ENCODE assay signal across 15 cellular contexts in genomic region chr10:104259456-104259855, GRCh38. TPM values are rescaled to one million over a fixed set of nuclear protein-coding genes. Genes with fewer than 3 reads are reported as not detected.
DNase-seq lines count a peak whose midpoint lies in the region; ATAC-seq, FAIRE-seq and TF ChIP-seq lines count a peak whose summit lies in the region.
"Had no signal": no experiment of that assay in that cellular context is flagged by ENCODE, and none has a peak within 500 bp of the region (broad histone marks: within the 10 kb centered on the region; RNA-seq: fewer than 3 reads in every experiment).

No MANE protein-coding gene starts in this region.

- no peaks in the 10 kb centered on the region for H3K9me3 ChIP-seq in CD8-positive, alpha-beta T cell (ENCODE audit: low read length)
- H3K9me3 ChIP-seq in Peyer's patch (no peaks in the 10 kb centered on the region), endothelial cell of umbilical vein (replicated peaks; ENCODE audit: control insufficient read depth, insufficient read depth, low read length) (no peaks in the 10 kb centered on the region)
- H3K9me3 ChIP-seq: mucosa of descending colon had no signal

- peaks cover 14% of the 10 kb centered on the region for H3K36me3 ChIP-seq in CD8-positive, alpha-beta T cell (ENCODE audit: insufficient read depth, low read length)
- H3K36me3 ChIP-seq in Peyer's patch (peaks cover 0 to 60% (median 0%) of the 10 kb centered on the region in 3 donors), endothelial cell of umbilical vein (ENCODE audit: control insufficient read depth in 2 of 2, extremely low read depth in 1 of 2, insufficient read depth in 2 of 2, low read length in 2 of 2) (peaks cover 19 to 23% of the 10 kb centered on the region in 2 experiments)

- no peak for DNase-seq in CD8-positive, alpha-beta T cell
- DNase-seq in Peyer's patch (no peak), endothelial cell of umbilical vein (ENCODE audit: low read depth, low spot score) (peak; percentile 27), inferior parietal cortex (ENCODE audit: extremely low spot score) (no peak), NCI-H2107 treated with DMSO at 0.1 percent for 48 hours (lab: John Stamatoyannopoulos, UW; ENCODE audit: unreplicated experiment) (no peak)
- DNase-seq: H7, mucosa of descending colon, NCI-H2171 had no signal

- peaks cover 79% of the 10 kb centered on the region for H3K79me2 ChIP-seq in endothelial cell of umbilical vein (ENCODE audit: control insufficient read depth, insufficient read depth, low read length)

- H3K27me3 Mint-ChIP-seq in CD8-positive, alpha-beta T cell (ENCODE audit: low read depth) = no peaks in the 10 kb centered on the region
- H3K27me3 Mint-ChIP-seq in nephron (ENCODE audit: low read depth) = no peaks in the 10 kb centered on the region

- no peaks in the 10 kb centered on the region for H4K20me1 ChIP-seq in endothelial cell of umbilical vein (replicated peaks; ENCODE audit: control insufficient read depth, extremely low read depth, insufficient read depth, low read length)

- intact Hi-C loops in CD8-positive, alpha-beta T cell (cut with DNase I, micrococcal nuclease) = no loop called here
- intact Hi-C loops in endothelial cell of umbilical vein (cut with micrococcal nuclease) = loop anchor here (5.0 kb wide), 2 partner anchors 277 to 372 kb away; no protein-coding TSS in a partner anchor

- H3K9me1 ChIP-seq in endothelial cell of umbilical vein (replicated peaks; ENCODE audit: control insufficient read depth, extremely low read depth, insufficient read depth, low read length) = no peaks in the 10 kb centered on the region

- peak overlapping the region; percentile 89 for H3K27ac Mint-ChIP-seq in CD8-positive, alpha-beta T cell
- H3K27ac Mint-ChIP-seq in nephron = peak overlapping the region in 2 of 3 experiments; percentile 57 to 81

- peaks cover 73% of the 10 kb centered on the region for H3K36me3 Mint-ChIP-seq in CD8-positive, alpha-beta T cell
- peaks cover 33% of the 10 kb centered on the region for H3K36me3 Mint-ChIP-seq in nephron (ENCODE audit: low read depth)

- CTCF ChIA-PET in CD8-positive, alpha-beta T cell (lab: Charles Lee) = interaction anchor here (3.4 kb wide), 1 partner anchor 15 kb away, joined by 16 read pairs; no protein-coding TSS in a partner anchor
- CTCF ChIA-PET in endothelial cell of umbilical vein (lab: Charles Lee) = interaction anchor here (1.2 to 2.7 kb wide), 4 partner anchors 15 to 371 kb away, joined by 3 to 21 read pairs (median 4); no protein-coding TSS in a partner anchor

- no TSS peak for BruUV-seq in endothelial cell of umbilical vein (replicated peaks; lab: Mats Ljungman, UMichigan)

- no peaks in the 10 kb centered on the region for H3K9me3 Mint-ChIP-seq in CD8-positive, alpha-beta T cell
- H3K9me3 Mint-ChIP-seq in nephron = no peaks in the 10 kb centered on the region

- FAIRE-seq in endothelial cell of umbilical vein (lab: Jason Lieb, UNC) = no peak
- FAIRE-seq: D721Med had no signal

- H3K4me2 ChIP-seq in endothelial cell of umbilical vein (ENCODE audit: insufficient read depth, low read length) = peak overlapping the region; percentile 81
- H3K4me2 ChIP-seq: KMS-11 had no signal

- no peak for TF ChIP-seq POLR2A in Peyer's patch (IDR thresholded peaks at IDR 0.05)
- no peak for TF ChIP-seq POLR2A in endothelial cell of umbilical vein (IDR thresholded peaks at IDR 0.05; ENCODE audit: low read depth, low read length)

- no peaks in the 10 kb centered on the region for H3K27me3 ChIP-seq in CD8-positive, alpha-beta T cell (ENCODE audit: insufficient read depth, low read length)
- H3K27me3 ChIP-seq in Peyer's patch (no peaks in the 10 kb centered on the region), endothelial cell of umbilical vein (ENCODE audit: control insufficient read depth in 2 of 2, insufficient read depth in 2 of 2, low read length in 2 of 2) (no peaks in the 10 kb centered on the region)

- dilution Hi-C loops in endothelial cell of umbilical vein (cut with MboI; ENCODE audit: extremely low pct_ligation_motif_present, low sequenced_read_pairs) = no loop called here

- peaks cover 77% of the 10 kb centered on the region for H3K4me1 Mint-ChIP-seq in CD8-positive, alpha-beta T cell (ENCODE audit: low read depth)
- H3K4me1 Mint-ChIP-seq in nephron = peaks cover 17% of the 10 kb centered on the region

- no peak overlapping the region for H3K27ac ChIP-seq in CD8-positive, alpha-beta T cell (ENCODE audit: low read depth, low read length)
- H3K27ac ChIP-seq in Peyer's patch = peak overlapping the region in 3 of 4 donors; percentile 25 to 54 (median 41)
- peak overlapping the region; percentile 94 for H3K27ac ChIP-seq in endothelial cell of umbilical vein (ENCODE audit: insufficient read depth, low read depth, low read length)
- H3K27ac ChIP-seq: KMS-11 had no signal

- TF ChIP-seq CTCF in CD8-positive, alpha-beta T cell (IDR thresholded peaks at IDR 0.05) = no peak
- TF ChIP-seq CTCF in Peyer's patch (IDR thresholded peaks at IDR 0.05) (no peak), endothelial cell of umbilical vein (IDR thresholded peaks at IDR 0.05; ENCODE audit: extremely low read depth in 1 of 2, insufficient read depth in 1 of 2, low read depth in 1 of 2, low read length in 2 of 2) (no peak), nephron (IDR thresholded peaks at IDR 0.05; ENCODE audit: unreplicated experiment in 3 of 3) (no peak)

- H3K4me3 Mint-ChIP-seq in CD8-positive, alpha-beta T cell = no peak overlapping the region
- H3K4me3 Mint-ChIP-seq in nephron = no peak overlapping the region

- no peak for ATAC-seq in CD8-positive, alpha-beta T cell
- ATAC-seq in HG02678 (IDR thresholded peaks at IDR 0.05; ENCODE audit: unreplicated experiment) = no peak
- ATAC-seq in GM19035 (IDR thresholded peaks at IDR 0.05; ENCODE audit: unreplicated experiment) = no peak
- ATAC-seq: mucosa of descending colon had no signal

- H3K9ac ChIP-seq in endothelial cell of umbilical vein (replicated peaks; ENCODE audit: extremely low read depth, insufficient read depth, low read length) = peak overlapping the region; percentile 67
- H3K9ac ChIP-seq: KMS-11 had no signal

- H2AFZ ChIP-seq in endothelial cell of umbilical vein (ENCODE audit: low read depth, low read length) = no peak overlapping the region

- no peak overlapping the region for H3K4me3 ChIP-seq in CD8-positive, alpha-beta T cell (ENCODE audit: low read depth, low read length)
- H3K4me3 ChIP-seq in Peyer's patch = no peak overlapping the region
- H3K4me3 ChIP-seq in endothelial cell of umbilical vein (replicated peaks in 1 of 3; ENCODE audit: insufficient read depth in 1 of 3, low read depth in 1 of 3, low read length in 3 of 3) = peak overlapping the region in 1 of 3 experiments; percentile 17
- H3K4me3 ChIP-seq: mucosa of descending colon, skin epidermis had no signal

- POLR2A ChIA-PET in CD8-positive, alpha-beta T cell (lab: Charles Lee) = no interaction called here
- POLR2A ChIA-PET in endothelial cell of umbilical vein (lab: Charles Lee) = no interaction called here

- peaks cover 36% of the 10 kb centered on the region for H3K4me1 ChIP-seq in CD8-positive, alpha-beta T cell (ENCODE audit: insufficient read depth, low read length)
- H3K4me1 ChIP-seq in Peyer's patch = peaks cover 0 to 44% (median 7%) of the 10 kb centered on the region in 4 donors
- peaks cover 64% of the 10 kb centered on the region for H3K4me1 ChIP-seq in endothelial cell of umbilical vein (ENCODE audit: control insufficient read depth, extremely low read depth, insufficient read depth, low read length)

TF ChIP-seq in endothelial cell of umbilical vein, 7 proteins besides CTCF, POLR2A, EP300 and RAD21 (continues in another document):
- TF ChIP-seq MAX (IDR thresholded peaks at IDR 0.05; ENCODE audit: insufficient read depth, insufficient read length) (no peak), GATA2 (IDR thresholded peaks at IDR 0.05; ENCODE audit: insufficient read depth, insufficient read length, low read depth, low read length) (no peak)

RNA-seq across cellular contexts. Expression of gene GSTO1, which starts 4.8 kb away (rescaled TPM):
- total RNA-seq in CD8-positive, alpha-beta T cell = 10 to 100 TPM in 1 of 2 experiments, 1 to 10 TPM in 1; 9.8 to 11.8 TPM
- total RNA-seq in Peyer's patch = 100 to 1,000 TPM in 1 of 4 donors, 10 to 100 TPM in 3; 46.4 to 105 (median 69.5) TPM
- total RNA-seq in endothelial cell of umbilical vein = 195 and 211 TPM in 2 replicates
- polyA plus RNA-seq in endothelial cell of umbilical vein = 85.6 and 124 TPM in 2 replicates
- polyA plus RNA-seq in endothelial cell of umbilical vein (2011; cell fraction: cytosol; rRNA removed) = 156 and 164 TPM in 2 replicates
- polyA plus RNA-seq in endothelial cell of umbilical vein (2011; cell fraction: nucleus; rRNA removed) = 64.9 and 85.2 TPM in 2 replicates
- polyA plus RNA-seq in endothelial cell of umbilical vein (2012) = 290 and 303 TPM in 2 replicates
- polyA minus RNA-seq in endothelial cell of umbilical vein = 33.9 and 46.7 TPM in 2 replicates
- 55.1 TPM for polyA minus RNA-seq in endothelial cell of umbilical vein (2011; cell fraction: cytosol; rRNA and poly(A)+ RNA removed)
- polyA minus RNA-seq in endothelial cell of umbilical vein (2011; cell fraction: nucleus; rRNA and poly(A)+ RNA removed) = 25.7 and 36.3 TPM in 2 replicates

RNA-seq across cellular contexts. Expression of gene GSTO2, which starts 9.5 kb away (rescaled TPM):
- total RNA-seq in CD8-positive, alpha-beta T cell = under 1 TPM; 0.49 to 0.75 TPM
- total RNA-seq in Peyer's patch (10 to 100 TPM in 3 of 4 donors, 1 to 10 TPM in 1; 9.1 to 15.5 (median 13.7) TPM), endothelial cell of umbilical vein (0.84 and 0.95 TPM in 2 replicates)
- 1.4 TPM in 2 replicates for polyA plus RNA-seq in endothelial cell of umbilical vein
- 0.87 and 1.1 TPM in 2 replicates for polyA plus RNA-seq in endothelial cell of umbilical vein (2011; cell fraction: cytosol; rRNA removed)
- polyA plus RNA-seq in endothelial cell of umbilical vein (2011; cell fraction: nucleus; rRNA removed) = 0.73 and 0.83 TPM in 2 replicates
- polyA plus RNA-seq in endothelial cell of umbilical vein (2012) = 1.2 and 2.4 TPM in 2 replicates
- 0.19 and 0.87 TPM in 2 replicates for polyA minus RNA-seq in endothelial cell of umbilical vein
- polyA minus RNA-seq in endothelial cell of umbilical vein (2011; cell fraction: cytosol; rRNA and poly(A)+ RNA removed) = 1.4 TPM
- 1.8 and 2.8 TPM in 2 replicates for polyA minus RNA-seq in endothelial cell of umbilical vein (2011; cell fraction: nucleus; rRNA and poly(A)+ RNA removed)

RNA-seq across cellular contexts. Expression of gene CFAP43, which starts 27.3 kb away (rescaled TPM):
- total RNA-seq in CD8-positive, alpha-beta T cell = not detected
- total RNA-seq in Peyer's patch (10 to 100 TPM in 1 of 4 donors, under 1 TPM in 2, not detected in 1; 0.27 to 12.4 (median 0.76) TPM), endothelial cell of umbilical vein (not detected in 2 replicates)
- polyA plus RNA-seq in endothelial cell of umbilical vein = 0.03 and 0.04 TPM in 2 replicates
- polyA plus RNA-seq in endothelial cell of umbilical vein (2011; cell fraction: cytosol; rRNA removed) = 0.06 TPM in 2 replicates
- polyA plus RNA-seq in endothelial cell of umbilical vein (2011; cell fraction: nucleus; rRNA removed) = 0.07 and 0.22 TPM in 2 replicates
- 0.11 and 0.14 TPM in 2 replicates for polyA plus RNA-seq in endothelial cell of umbilical vein (2012)
- 0.21 TPM in 1 of 2 replicates, not detected in the other for polyA minus RNA-seq in endothelial cell of umbilical vein
- 0.31 TPM for polyA minus RNA-seq in endothelial cell of umbilical vein (2011; cell fraction: cytosol; rRNA and poly(A)+ RNA removed)
- not detected in 2 replicates for polyA minus RNA-seq in endothelial cell of umbilical vein (2011; cell fraction: nucleus; rRNA and poly(A)+ RNA removed)
- total RNA-seq: dermis blood vessel endothelial cell had no signal
